23 cellular contexts compared by ENCODE assay signal in the genomic region with DNA sequence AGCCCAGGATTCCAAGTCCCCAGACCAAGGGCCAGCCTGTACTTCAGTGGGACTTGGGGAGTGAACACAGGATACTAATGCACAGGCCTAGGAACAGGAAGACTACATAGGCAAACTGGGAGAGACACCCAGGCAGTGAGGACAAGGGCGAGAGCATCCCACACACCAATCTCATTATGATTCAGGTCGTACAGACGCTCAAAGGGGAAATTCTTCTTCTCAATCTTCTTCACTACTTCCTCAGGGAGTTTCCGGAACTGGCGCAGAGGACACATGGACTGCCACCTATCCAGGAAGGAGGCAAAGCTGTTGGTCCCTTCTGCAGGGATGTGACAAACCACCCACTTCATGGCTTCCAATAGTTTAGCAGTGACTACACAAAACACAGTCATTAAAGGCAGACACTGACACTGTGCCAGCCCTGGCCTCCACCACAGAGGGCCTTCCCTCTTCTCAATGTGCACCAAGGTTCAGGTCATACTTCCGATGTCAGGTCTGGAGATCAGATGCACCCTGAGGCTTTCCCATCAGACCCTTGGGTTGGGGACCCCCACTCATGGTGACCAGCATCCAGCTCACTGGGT. TPM values are rescaled to one million over a fixed set of nuclear protein-coding genes. Genes with fewer than 3 reads are reported as not detected.
A peak's percentile ranks its signal among the peaks of the same experiment; 100 is the strongest.
DNase-seq lines count a peak whose midpoint lies in the region; ATAC-seq and TF ChIP-seq lines count a peak whose summit lies in the region.
"Had no signal": no experiment of that assay in that cellular context is flagged by ENCODE, and none has a peak within 500 bp of the region (broad histone marks: within the 10 kb centered on the region; RNA-seq: fewer than 3 reads in every experiment).

No MANE protein-coding gene starts in this region.

- ATAC-seq in activated T-cell treated with anti-CD3 and anti-CD28 coated beads, Interleukin-2, amount 50 U/mL, for 72 hours (replicated peaks in 1 of 2) = peak; percentile 25 to 35
- no peak for ATAC-seq in central memory CD8-positive, alpha-beta T cell (replicated peaks; ENCODE audit: extremely low read depth, poor library complexity, severe bottlenecking)
- ATAC-seq in gastrocnemius medialis (no peak), GM21515 (IDR thresholded peaks at IDR 0.05; ENCODE audit: unreplicated experiment) (no peak)

- H3K27ac Mint-ChIP-seq in activated T-cell treated with anti-CD3 and anti-CD28 coated beads, Interleukin-2, amount 50 U/mL, for 72 hours = peak overlapping the region; percentile 21
- H3K27ac Mint-ChIP-seq in IgD-negative memory B cell = peak overlapping the region in 2 of 3 donors; percentile 76 to 93
- peak overlapping the region; percentile 14 for H3K27ac Mint-ChIP-seq in central memory CD8-positive, alpha-beta T cell (ENCODE audit: low read depth)

- in situ Hi-C loops in gastrocnemius medialis (cut with MboI; ENCODE audit: low sequenced_read_pairs in 4 of 4) = no loop called here

- peaks cover 15 to 100% of the 10 kb centered on the region in 2 donors for H3K36me3 ChIP-seq in gastrocnemius medialis

- H3K4me1 ChIP-seq in gastrocnemius medialis = no peaks in the 10 kb centered on the region
- H3K4me1 ChIP-seq: BE2C, Caco-2 had no signal

- no peaks in the 10 kb centered on the region for H3K9me3 Mint-ChIP-seq in activated T-cell treated with anti-CD3 and anti-CD28 coated beads, Interleukin-2, amount 50 U/mL, for 72 hours
- H3K9me3 Mint-ChIP-seq in IgD-negative memory B cell = no peaks in the 10 kb centered on the region
- H3K9me3 Mint-ChIP-seq in central memory CD8-positive, alpha-beta T cell = no peaks in the 10 kb centered on the region
- H3K9me3 Mint-ChIP-seq: CD4-positive, alpha-beta memory T cell had no signal

- TF ChIP-seq CTCF in gastrocnemius medialis (IDR thresholded peaks at IDR 0.05 in 4 of 5, conservative IDR thresholded peaks at IDR 0.05 in 1 of 5) = no peak

- H3K36me3 Mint-ChIP-seq in activated T-cell treated with anti-CD3 and anti-CD28 coated beads, Interleukin-2, amount 50 U/mL, for 72 hours (ENCODE audit: insufficient read depth in 2 of 2) = peaks cover 22 to 51% of the 10 kb centered on the region in 2 donors
- H3K36me3 Mint-ChIP-seq in IgD-negative memory B cell = no peaks in the 10 kb centered on the region
- H3K36me3 Mint-ChIP-seq in central memory CD8-positive, alpha-beta T cell (ENCODE audit: insufficient read depth) = peaks cover 72% of the 10 kb centered on the region

- H3K4me3 Mint-ChIP-seq in activated T-cell treated with anti-CD3 and anti-CD28 coated beads, Interleukin-2, amount 50 U/mL, for 72 hours = no peak overlapping the region
- no peak overlapping the region for H3K4me3 Mint-ChIP-seq in IgD-negative memory B cell
- no peak overlapping the region for H3K4me3 Mint-ChIP-seq in central memory CD8-positive, alpha-beta T cell
- H3K4me3 Mint-ChIP-seq: CD4-positive, alpha-beta memory T cell had no signal

- intact Hi-C loops in gastrocnemius medialis (cut with DNase I; ENCODE audit: low total_unique reads) = no loop called here

- H3K4me3 ChIP-seq in gastrocnemius medialis = no peak overlapping the region

- no peaks in the 10 kb centered on the region for H3K9me3 ChIP-seq in gastrocnemius medialis
- H3K9me3 ChIP-seq: BE2C, Caco-2 had no signal

- peaks cover 14% of the 10 kb centered on the region for H3K4me1 Mint-ChIP-seq in activated T-cell treated with anti-CD3 and anti-CD28 coated beads, Interleukin-2, amount 50 U/mL, for 72 hours (ENCODE audit: low read depth)
- no peaks in the 10 kb centered on the region for H3K4me1 Mint-ChIP-seq in IgD-negative memory B cell
- H3K4me1 Mint-ChIP-seq in central memory CD8-positive, alpha-beta T cell = peaks cover 5% of the 10 kb centered on the region
- H3K4me1 Mint-ChIP-seq: CD4-positive, alpha-beta memory T cell had no signal

- no peak for TF ChIP-seq POLR2A in gastrocnemius medialis (IDR thresholded peaks at IDR 0.05)

- H3K27me3 ChIP-seq in gastrocnemius medialis = no peaks in the 10 kb centered on the region
- H3K27me3 ChIP-seq: BE2C had no signal

- no peak overlapping the region for H3K27ac ChIP-seq in gastrocnemius medialis

- H3K27me3 Mint-ChIP-seq in activated T-cell treated with anti-CD3 and anti-CD28 coated beads, Interleukin-2, amount 50 U/mL, for 72 hours (ENCODE audit: low read depth) = no peaks in the 10 kb centered on the region
- H3K27me3 Mint-ChIP-seq in IgD-negative memory B cell = no peaks in the 10 kb centered on the region
- no peaks in the 10 kb centered on the region for H3K27me3 Mint-ChIP-seq in central memory CD8-positive, alpha-beta T cell
- H3K27me3 Mint-ChIP-seq: CD4-positive, alpha-beta memory T cell had no signal

- DNase-seq in activated T-cell treated with anti-CD3 and anti-CD28 coated beads, Interleukin-2, amount 50 U/mL, for 72 hours = no peak
- no peak for DNase-seq in activated T-cell treated with anti-CD3 and anti-CD28 coated beads for 4 hours
- peak; percentile 48 for DNase-seq in CD1c-positive myeloid dendritic cell (ENCODE audit: extremely low spot score)
- no peak for DNase-seq in central memory CD8-positive, alpha-beta T cell (ENCODE audit: low spot score in 2 of 2)
- no peak for DNase-seq in NK-92 (lab: John Stamatoyannopoulos, UW; ENCODE audit: unreplicated experiment)
- DNase-seq in gastrocnemius medialis = no peak
- DNase-seq: BE2C; Caco-2; CD4-positive, alpha-beta memory T cell; DMS 273 treated with DMSO at 0.1 percent for 48 hours; DMS79 treated with DMSO at 0.1 percent for 48 hours; GOT3; HCEC 1CT; IMR-90; NCI-H1105; NCI-H146; NCI-H2029; NCI-H2227 treated with DMSO at 0.1 percent for 48 hours; NCI-H510A; NCI-H748 treated with DMSO at 0.1 percent for 48 hours; NK-92 treated with Interleukin-12 subunit alpha and Interleukin-12 subunit beta, amount 100 ng/mL, for 24 hours had no signal

RNA-seq across cellular contexts. Expression of gene SNRNP200, which starts 18.0 kb away (rescaled TPM):
- total RNA-seq in activated T-cell treated with anti-CD3 and anti-CD28 coated beads, Interleukin-2, amount 50 U/mL, for 72 hours = 100 to 1,000 TPM; 188 to 228 TPM
- 79.3 TPM for polyA plus RNA-seq in IgD-negative memory B cell
- total RNA-seq in gastrocnemius medialis = 10 to 100 TPM; 51.1 to 89.8 (median 67.4) TPM

RNA-seq across cellular contexts. Expression of gene CIAO1, which starts 21.3 kb away (rescaled TPM):
- total RNA-seq in activated T-cell treated with anti-CD3 and anti-CD28 coated beads, Interleukin-2, amount 50 U/mL, for 72 hours = 10 to 100 TPM; 70.8 to 72.6 TPM
- 83.5 TPM for polyA plus RNA-seq in IgD-negative memory B cell
- total RNA-seq in gastrocnemius medialis = 100 to 1,000 TPM in 1 of 4 donors, 10 to 100 TPM in 3; 73.5 to 102 (median 95.6) TPM

RNA-seq across cellular contexts. Expression of gene TMEM127, which starts 21.6 kb away (rescaled TPM):
- total RNA-seq in activated T-cell treated with anti-CD3 and anti-CD28 coated beads, Interleukin-2, amount 50 U/mL, for 72 hours = 10 to 100 TPM; 23.2 to 29.3 TPM
- 41.7 TPM for polyA plus RNA-seq in IgD-negative memory B cell
- total RNA-seq in gastrocnemius medialis = 10 to 100 TPM; 27.1 to 38.8 (median 30.9) TPM

RNA-seq across cellular contexts. Expression of gene ITPRIPL1, which starts 37.8 kb away (rescaled TPM):
- 10 to 100 TPM; 28.0 to 31.4 TPM for total RNA-seq in activated T-cell treated with anti-CD3 and anti-CD28 coated beads, Interleukin-2, amount 50 U/mL, for 72 hours
- polyA plus RNA-seq in IgD-negative memory B cell = 4.4 TPM
- total RNA-seq in gastrocnemius medialis = 1 to 10 TPM in 1 of 4 donors, under 1 TPM in 2, not detected in 1; 0.75 to 2.1 (median 0.82) TPM

RNA-seq across cellular contexts. Expression of gene NCAPH, which starts 48.2 kb away (rescaled TPM):
- total RNA-seq in activated T-cell treated with anti-CD3 and anti-CD28 coated beads, Interleukin-2, amount 50 U/mL, for 72 hours = 10 to 100 TPM; 82.2 to 86.2 TPM
- polyA plus RNA-seq in IgD-negative memory B cell = 1.5 TPM
- 1 to 10 TPM in 1 of 4 donors, under 1 TPM in 3; 0.38 to 2.1 (median 0.54) TPM for total RNA-seq in gastrocnemius medialis

Comparison
In these comparisons a context has a peak if more than half of its experiments do, and no peak if none do; other contexts are left out.
1. ATAC-seq: peak in activated T-cell treated with anti-CD3 and anti-CD28 coated beads, Interleukin-2, amount 50 U/mL, for 72 hours (2 of 2); none in central memory CD8-positive, alpha-beta T cell (single experiment), gastrocnemius medialis (0 of 2) and GM21515 (single experiment).
2. H3K27ac Mint-ChIP-seq: peak in every context shown above with its lines; median percentile 84 in IgD-negative memory B cell; 21 in activated T-cell treated with anti-CD3 and anti-CD28 coated beads, Interleukin-2, amount 50 U/mL, for 72 hours; 14 in central memory CD8-positive, alpha-beta T cell.